Comparison of ENCODE assay signal across 9 cellular contexts in the genomic region with DNA sequence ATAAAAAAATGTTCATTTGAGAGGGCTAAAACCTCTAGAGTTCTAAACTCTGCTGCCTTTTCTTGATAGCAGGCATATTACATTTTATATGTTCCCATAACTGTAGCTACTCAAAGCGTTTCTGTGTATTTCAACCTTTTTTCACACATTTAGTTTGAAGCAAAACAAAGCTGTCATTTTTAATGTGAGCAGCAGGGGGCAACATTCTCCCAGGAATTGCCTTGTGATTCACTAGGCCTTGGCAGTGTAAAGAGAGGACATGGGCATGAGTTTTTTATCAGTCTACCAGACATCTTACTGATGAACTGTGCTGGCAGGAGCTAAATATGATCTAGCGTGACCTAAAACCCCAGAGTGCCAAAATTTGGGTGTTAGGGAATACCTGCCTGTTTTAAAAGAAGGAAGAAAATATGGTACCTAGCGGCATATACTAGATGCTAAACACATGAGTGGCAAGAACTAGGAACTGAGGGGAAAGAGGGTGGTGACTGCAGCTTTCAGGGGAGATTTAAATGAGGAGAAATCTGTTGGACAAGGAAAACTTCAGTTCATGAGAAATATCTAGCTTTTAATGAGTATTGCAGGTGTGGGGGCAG.
DNase-seq lines count a peak whose midpoint lies in the region; ATAC-seq, FAIRE-seq and TF ChIP-seq lines count a peak whose summit lies in the region.
"Had no signal": no experiment of that assay in that cellular context is flagged by ENCODE, and none has a peak within 500 bp of the region (broad histone marks: within the 10 kb centered on the region; RNA-seq: fewer than 3 reads in every experiment).

No MANE protein-coding gene starts in this region.

- H3K4me1 Mint-ChIP-seq in Caco-2 (ENCODE audit: low read depth, unreplicated experiment) (no peaks in the 10 kb centered on the region), type B pancreatic cell (ENCODE audit: unreplicated experiment) (peaks cover 18% of the 10 kb centered on the region)
- H3K4me1 Mint-ChIP-seq in activated T-helper 17 cell treated with anti-CD3 and anti-CD28 coated beads, Interleukin-2, amount 50 U/mL, for 72 hours, result no peaks in the 10 kb centered on the region

- peak; percentile 52 to 70 for TF ChIP-seq CTCF in Caco-2 (IDR thresholded peaks at IDR 0.05; ENCODE audit: insufficient read depth in 1 of 2, low read depth in 1 of 2, low read length in 1 of 2, severe bottlenecking in 1 of 2, unreplicated experiment in 1 of 2)
- TF ChIP-seq CTCF in PC-3 (conservative IDR thresholded peaks at IDR 0.05; ENCODE audit: low read depth, low read length), result peak; percentile 92
- TF ChIP-seq CTCF in type B pancreatic cell (conservative IDR thresholded peaks at IDR 0.05), result peak; percentile 89

- FAIRE-seq in HTR-8/SVneo (lab: Jason Lieb, UNC), result peak; percentile 99

- peak; percentile 41 to 69 for DNase-seq in Caco-2
- DNase-seq in HTR-8/SVneo (ENCODE audit: insufficient read length, low spot score), result peak; percentile 90
- DNase-seq in PC-3, result peak; percentile 80
- peak; percentile 54 for DNase-seq in fibroblast of the conjunctiva (ENCODE audit: low read depth)
- DNase-seq in nucleus accumbens (lab: John Stamatoyannopoulos, UW), result peak in 41 of 56 donors; percentile 5 to 79 (median 32)
- DNase-seq in type B pancreatic cell (ENCODE audit: extremely low spot score, unreplicated experiment), result no peak

- H3K27ac Mint-ChIP-seq in Caco-2 (ENCODE audit: unreplicated experiment) (no peak overlapping the region), type B pancreatic cell (no peak overlapping the region)
- H3K27ac Mint-ChIP-seq in activated T-helper 17 cell treated with anti-CD3 and anti-CD28 coated beads, Interleukin-2, amount 50 U/mL, for 72 hours, result no peak overlapping the region
- H3K27ac Mint-ChIP-seq: T-helper 1 cell treated with Interleukin-12 subunit alpha and Interleukin-12 subunit beta and Interleukin-4 antibody, amounts not matched to agents 30 μg/mL and 1 μg/mL, for 36 hours had no signal

- H3F3A ChIP-seq in PC-3 (ENCODE audit: low read length, unreplicated experiment), result no peaks in the 10 kb centered on the region

- H3K9me2 ChIP-seq in PC-3 (replicated peaks; ENCODE audit: low read length), result no peaks in the 10 kb centered on the region

- no peak overlapping the region for H3K4me3 Mint-ChIP-seq in Caco-2 (ENCODE audit: unreplicated experiment)
- H3K4me3 Mint-ChIP-seq in activated T-helper 17 cell treated with anti-CD3 and anti-CD28 coated beads, Interleukin-2, amount 50 U/mL, for 72 hours, result no peak overlapping the region
- no peak overlapping the region for H3K4me3 Mint-ChIP-seq in type B pancreatic cell
- H3K4me3 Mint-ChIP-seq: T-helper 1 cell treated with Interleukin-12 subunit alpha and Interleukin-12 subunit beta and Interleukin-4 antibody, amounts not matched to agents 30 μg/mL and 1 μg/mL, for 36 hours had no signal

- H3K4me2 ChIP-seq in PC-3 (ENCODE audit: low read length), result no peak overlapping the region

- H3K4me3 ChIP-seq in Caco-2 (ENCODE audit: low read depth, low read length), result no peak overlapping the region
- no peak overlapping the region for H3K4me3 ChIP-seq in PC-3 (ENCODE audit: low read length)

- H3K27ac ChIP-seq in PC-3 (ENCODE audit: low read length), result no peak overlapping the region

- CTCF ChIA-PET in Caco-2 (lab: Charles Lee) (interaction anchor here (0.6 to 1.4 kb wide), 10 partner anchors 68 to 600 kb away, joined by 3 to 18 read pairs (median 4); no protein-coding TSS in a partner anchor), PC-3 (lab: Charles Lee) (interaction anchor here (0.6 to 1.6 kb wide), 6 partner anchors 37 to 597 kb away, joined by 3 to 6 read pairs (median 4); no protein-coding TSS in a partner anchor)

- H3K27me3 ChIP-seq in Caco-2 (replicated peaks; ENCODE audit: control insufficient read depth, insufficient read depth, low read length) (no peaks in the 10 kb centered on the region), PC-3 (ENCODE audit: low read length) (no peaks in the 10 kb centered on the region)

- ATAC-seq in PC-3 (peak; percentile 71), GM21423 (IDR thresholded peaks at IDR 0.05; ENCODE audit: unreplicated experiment) (no peak)
- peak; percentile 39 for ATAC-seq in activated T-helper 17 cell treated with anti-CD3 and anti-CD28 coated beads, Interleukin-2, amount 50 U/mL, for 72 hours (replicated peaks)

- no peaks in the 10 kb centered on the region for H3K9me3 ChIP-seq in Caco-2
- H3K9me3 ChIP-seq in PC-3 (ENCODE audit: low read length), result no peaks in the 10 kb centered on the region

- POLR2A ChIA-PET in Caco-2 (lab: Charles Lee), result interaction anchor here (0.6 kb wide), 1 partner anchor 973 kb away, joined by 4 read pairs; no protein-coding TSS in a partner anchor
- POLR2A ChIA-PET in PC-3 (lab: Charles Lee; ENCODE audit: unreplicated experiment), result no interaction called here

- H3K9me3 Mint-ChIP-seq in Caco-2 (ENCODE audit: unreplicated experiment), result no peaks in the 10 kb centered on the region
- no peaks in the 10 kb centered on the region for H3K9me3 Mint-ChIP-seq in activated T-helper 17 cell treated with anti-CD3 and anti-CD28 coated beads, Interleukin-2, amount 50 U/mL, for 72 hours
- H3K9me3 Mint-ChIP-seq in type B pancreatic cell, result no peaks in the 10 kb centered on the region
- H3K9me3 Mint-ChIP-seq: T-helper 1 cell treated with Interleukin-12 subunit alpha and Interleukin-12 subunit beta and Interleukin-4 antibody, amounts not matched to agents 30 μg/mL and 1 μg/mL, for 36 hours had no signal

- no peaks in the 10 kb centered on the region for H3K36me3 ChIP-seq in Caco-2 (ENCODE audit: control insufficient read depth, insufficient read depth, low read length)
- no peaks in the 10 kb centered on the region for H3K36me3 ChIP-seq in PC-3 (ENCODE audit: low read depth, low read length)

- H2AFZ ChIP-seq in PC-3 (ENCODE audit: low read length), result no peak overlapping the region

- no peaks in the 10 kb centered on the region for H4K20me1 ChIP-seq in PC-3 (ENCODE audit: low read length)

- intact Hi-C loops in Caco-2 (cut with micrococcal nuclease; ENCODE audit: unreplicated experiment), result loop anchor here (1.0 to 2.0 kb wide), 4 partner anchors 40 to 594 kb away; no protein-coding TSS in a partner anchor
- intact Hi-C loops in PC-3 (cut with micrococcal nuclease), result loop anchor here (1.0 to 5.0 kb wide), 3 partner anchors 301 to 594 kb away; no protein-coding TSS in a partner anchor

- H3K36me3 Mint-ChIP-seq in Caco-2 (ENCODE audit: insufficient read depth, unreplicated experiment) (peaks cover 5% of the 10 kb centered on the region), type B pancreatic cell (peaks cover 1% of the 10 kb centered on the region)
- H3K36me3 Mint-ChIP-seq in activated T-helper 17 cell treated with anti-CD3 and anti-CD28 coated beads, Interleukin-2, amount 50 U/mL, for 72 hours (ENCODE audit: low read depth), result no peaks in the 10 kb centered on the region

- no peaks in the 10 kb centered on the region for H3K79me2 ChIP-seq in PC-3 (ENCODE audit: low read length)

- BruUV-seq in Caco-2 (replicated peaks; lab: Mats Ljungman, UMichigan), result no TSS peak
- no TSS peak for BruUV-seq in PC-3 (replicated peaks; lab: Mats Ljungman, UMichigan)

- no peak overlapping the region for H3K9ac ChIP-seq in PC-3 (ENCODE audit: low read length)

- no peaks in the 10 kb centered on the region for H3K27me3 Mint-ChIP-seq in Caco-2 (ENCODE audit: insufficient read depth, unreplicated experiment)
- H3K27me3 Mint-ChIP-seq in activated T-helper 17 cell treated with anti-CD3 and anti-CD28 coated beads, Interleukin-2, amount 50 U/mL, for 72 hours, result no peaks in the 10 kb centered on the region
- H3K27me3 Mint-ChIP-seq in type B pancreatic cell, result no peaks in the 10 kb centered on the region

- H3K4me1 ChIP-seq in Caco-2, result no peaks in the 10 kb centered on the region
- no peaks in the 10 kb centered on the region for H3K4me1 ChIP-seq in PC-3 (ENCODE audit: insufficient read depth, low read length)
